ENCODE assay signal across 16 cellular contexts in genomic region chr5:195401-196160, GRCh38. TPM values are rescaled to one million over a fixed set of nuclear protein-coding genes. Genes with fewer than 3 reads are reported as not detected.
DNase-seq lines count a peak whose midpoint lies in the region; ATAC-seq and TF ChIP-seq lines count a peak whose summit lies in the region.
"Had no signal": no experiment of that assay in that cellular context is flagged by ENCODE, and none has a peak within 500 bp of the region (broad histone marks: within the 10 kb centered on the region; RNA-seq: fewer than 3 reads in every experiment).

No MANE protein-coding gene starts in this region.

- peaks cover 11% of the 10 kb centered on the region for H3K27me3 ChIP-seq in AG04450 (ENCODE audit: control insufficient read depth, insufficient read depth, low read length)
- no peaks in the 10 kb centered on the region for H3K27me3 ChIP-seq in SK-N-SH (ENCODE audit: insufficient read depth)
- H3K27me3 ChIP-seq: thyroid gland had no signal

- TF ChIP-seq CTCF in AG04450 (IDR thresholded peaks at IDR 0.05; ENCODE audit: low read depth, low read length) (peak; percentile 17; the same call in 1 of the 2 replicates), HFFc6 (IDR thresholded peaks at IDR 0.05) (peak; percentile 38; the same call in 1 of the 2 replicates), chondrocyte (IDR thresholded peaks at IDR 0.05) (peak; percentile 17), neural crest cell (conservative IDR thresholded peaks at IDR 0.05) (no peak), SK-N-SH (IDR thresholded peaks at IDR 0.05) (no peak)

- WGBS in SK-N-SH (ENCODE audit: low lambda C conversion rate): 83% methylated on average over 31 of the region's 33 CpGs

- no peak overlapping the region for H3K27ac Mint-ChIP-seq in HFFc6
- H3K27ac Mint-ChIP-seq in chondrocyte (ENCODE audit: unreplicated experiment): no peak overlapping the region
- peak overlapping the region; percentile 71 for H3K27ac Mint-ChIP-seq in neural crest cell (ENCODE audit: unreplicated experiment)
- H3K27ac Mint-ChIP-seq in activated CD4-positive, alpha-beta memory T cell treated with anti-CD3 and anti-CD28 coated beads, Interleukin-2, amount 10 ng/mL, durations not matched to agents 7 days and 5 days: no peak overlapping the region
- H3K27ac Mint-ChIP-seq: activated T-cell treated with anti-CD3 and anti-CD28 coated beads, Interleukin-2, amount 50 U/mL, for 72 hours had no signal

- H3K4me1 ChIP-seq in SK-N-SH (ENCODE audit: control insufficient read depth in 1 of 2, insufficient read depth in 2 of 2, low read depth in 1 of 2, low read length in 1 of 2): no peaks in the 10 kb centered on the region; a peak in 1 of 4 replicates

- no peak overlapping the region for H3K4me3 Mint-ChIP-seq in HFFc6
- no peak overlapping the region for H3K4me3 Mint-ChIP-seq in chondrocyte (ENCODE audit: unreplicated experiment)
- no peak overlapping the region for H3K4me3 Mint-ChIP-seq in neural crest cell
- no peak overlapping the region for H3K4me3 Mint-ChIP-seq in activated CD4-positive, alpha-beta memory T cell treated with anti-CD3 and anti-CD28 coated beads, Interleukin-2, amount 10 ng/mL, durations not matched to agents 7 days and 5 days
- H3K4me3 Mint-ChIP-seq: activated T-cell treated with anti-CD3 and anti-CD28 coated beads, Interleukin-2, amount 50 U/mL, for 72 hours had no signal

- no peak for TF ChIP-seq EP300 in SK-N-SH (IDR thresholded peaks at IDR 0.05; ENCODE audit: borderline replicate concordance in 1 of 2, low read depth in 1 of 2, low read length in 1 of 2)

- TF ChIP-seq RAD21 in SK-N-SH (IDR thresholded peaks at IDR 0.05; ENCODE audit: low read length): no peak

- H3K79me2 ChIP-seq in SK-N-SH (ENCODE audit: insufficient read depth): no peaks in the 10 kb centered on the region

- no peaks in the 10 kb centered on the region for H3K9me3 Mint-ChIP-seq in HFFc6
- no peaks in the 10 kb centered on the region for H3K9me3 Mint-ChIP-seq in chondrocyte (ENCODE audit: low read depth)
- no peaks in the 10 kb centered on the region for H3K9me3 Mint-ChIP-seq in neural crest cell
- no peaks in the 10 kb centered on the region for H3K9me3 Mint-ChIP-seq in activated CD4-positive, alpha-beta memory T cell treated with anti-CD3 and anti-CD28 coated beads, Interleukin-2, amount 10 ng/mL, durations not matched to agents 7 days and 5 days
- H3K9me3 Mint-ChIP-seq: activated T-cell treated with anti-CD3 and anti-CD28 coated beads, Interleukin-2, amount 50 U/mL, for 72 hours had no signal

- no peak overlapping the region for H3K4me2 ChIP-seq in SK-N-SH

- peaks cover 6% of the 10 kb centered on the region for H3K27me3 Mint-ChIP-seq in HFFc6 (ENCODE audit: insufficient read depth)
- H3K27me3 Mint-ChIP-seq in chondrocyte (ENCODE audit: low read depth): no peaks in the 10 kb centered on the region
- H3K27me3 Mint-ChIP-seq in neural crest cell (ENCODE audit: low read depth): no peaks in the 10 kb centered on the region
- no peaks in the 10 kb centered on the region for H3K27me3 Mint-ChIP-seq in activated CD4-positive, alpha-beta memory T cell treated with anti-CD3 and anti-CD28 coated beads, Interleukin-2, amount 10 ng/mL, durations not matched to agents 7 days and 5 days

- POLR2A ChIA-PET in AG04450 (lab: Yijun Ruan, JAX) (no interaction called here), SK-N-SH (lab: Yijun Ruan, JAX) (no interaction called here)
- POLR2A ChIA-PET in activated CD4-positive, alpha-beta memory T cell treated with anti-CD3 and anti-CD28 coated beads, Interleukin-2, amount 10 ng/mL, durations not matched to agents 7 days and 5 days (lab: Charles Lee): no interaction called here

- H3K36me3 ChIP-seq in SK-N-SH (replicated peaks in 1 of 2; ENCODE audit: control insufficient read depth in 1 of 2, insufficient read depth in 2 of 2, low read length in 1 of 2): peaks cover 0 to 3% of the 10 kb centered on the region in 2 experiments
- H3K36me3 ChIP-seq: thyroid gland had no signal

- H3K27ac ChIP-seq in AG04450 (ENCODE audit: low read depth, low read length) (no peak overlapping the region), SK-N-SH (ENCODE audit: low read depth in 2 of 2, low read length in 1 of 2) (no peak overlapping the region)
- H3K27ac ChIP-seq: thyroid gland had no signal

- H3K9me3 ChIP-seq in AG04450 (ENCODE audit: control insufficient read depth, insufficient read depth, low read length) (peaks cover 6% of the 10 kb centered on the region; the same call in 1 of the 2 replicates), SK-N-SH (no peaks in the 10 kb centered on the region)
- H3K9me3 ChIP-seq: thyroid gland had no signal

- no peaks in the 10 kb centered on the region for H3F3A ChIP-seq in SK-N-SH (replicated peaks; ENCODE audit: insufficient read depth)

- H3K36me3 Mint-ChIP-seq in HFFc6 (ENCODE audit: low read depth) (no peaks in the 10 kb centered on the region), chondrocyte (ENCODE audit: low read depth) (peaks cover 2% of the 10 kb centered on the region), neural crest cell (ENCODE audit: low read depth) (no peaks in the 10 kb centered on the region)
- no peaks in the 10 kb centered on the region for H3K36me3 Mint-ChIP-seq in activated CD4-positive, alpha-beta memory T cell treated with anti-CD3 and anti-CD28 coated beads, Interleukin-2, amount 10 ng/mL, durations not matched to agents 7 days and 5 days (ENCODE audit: low read depth)

- H3K4me1 Mint-ChIP-seq in HFFc6 (ENCODE audit: low read depth) (no peaks in the 10 kb centered on the region), chondrocyte (ENCODE audit: low read depth) (no peaks in the 10 kb centered on the region), neural crest cell (peaks cover 9% of the 10 kb centered on the region)
- no peaks in the 10 kb centered on the region for H3K4me1 Mint-ChIP-seq in activated CD4-positive, alpha-beta memory T cell treated with anti-CD3 and anti-CD28 coated beads, Interleukin-2, amount 10 ng/mL, durations not matched to agents 7 days and 5 days

- no peak overlapping the region for H3K9ac ChIP-seq in SK-N-SH

- H3K4me3 ChIP-seq in AG04450 (ENCODE audit: low read depth, low read length) (no peak overlapping the region), SK-N-SH (ENCODE audit: low read depth in 2 of 2, low read length in 1 of 2) (no peak overlapping the region)
- H3K4me3 ChIP-seq: thyroid gland had no signal

- H3K9me2 ChIP-seq in SK-N-SH: no peaks in the 10 kb centered on the region

- ATAC-seq in GM19023 (IDR thresholded peaks at IDR 0.05; ENCODE audit: unreplicated experiment): no peak
- ATAC-seq: activated T-cell treated with anti-CD3 and anti-CD28 coated beads, Interleukin-2, amount 50 U/mL, for 72 hours had no signal

- no peak for DNase-seq in AG04450 (ENCODE audit: low read depth, low spot score)
- DNase-seq in HFFc6: no peak
- peak; percentile 77 for DNase-seq in chondrocyte (ENCODE audit: low spot score)
- no peak for DNase-seq in neural crest cell (ENCODE audit: low read depth, low spot score)
- no peak for DNase-seq in SK-N-SH
- no peak for DNase-seq in GM03348 (ENCODE audit: low spot score)
- DNase-seq in activated CD4-positive, alpha-beta memory T cell treated with anti-CD3 and anti-CD28 coated beads, Interleukin-2, amount 10 ng/mL, durations not matched to agents 7 days and 5 days: no peak
- DNase-seq: activated T-cell treated with anti-CD3 and anti-CD28 coated beads, Interleukin-2, amount 50 U/mL, for 72 hours; Calu3; SHP77; stimulated activated CD4-positive, alpha-beta T cell treated with anti-CD3 and anti-CD28 coated beads, Interleukin-1b, Interleukin-23, amount 100 ng/mL, for 48 hours; T-helper 9 cell; thyroid gland had no signal

- no peak overlapping the region for H2AFZ ChIP-seq in SK-N-SH (ENCODE audit: low read depth)

- CTCF ChIA-PET in AG04450 (lab: Charles Lee): no interaction called here
- CTCF ChIA-PET in SK-N-SH (lab: Yijun Ruan, JAX): interaction anchor here (1.0 to 1.3 kb wide), 2 partner anchors 43 to 235 kb away, joined by 3 read pairs; no protein-coding TSS in a partner anchor
- CTCF ChIA-PET in activated CD4-positive, alpha-beta memory T cell treated with anti-CD3 and anti-CD28 coated beads, Interleukin-2, amount 10 ng/mL, durations not matched to agents 7 days and 5 days (lab: Charles Lee): no interaction called here

- H4K20me1 ChIP-seq in SK-N-SH (ENCODE audit: insufficient read depth): 0 out of 2 replicates have a peak, but pooled peaks cover 5% of the 10 kb centered on the region

TF ChIP-seq in SK-N-SH, 30 proteins besides CTCF, POLR2A, EP300 and RAD21:
- TF ChIP-seq CHD2 (IDR thresholded peaks at IDR 0.05; ENCODE audit: low read length, partially characterized antibody): no peak
TF ChIP-seq in SK-N-SH: peak in this region for 0.

RNA-seq across cellular contexts. Expression of gene LRRC14B, which starts 4.3 kb away (rescaled TPM):
- polyA plus RNA-seq in AG04450 (2011; rRNA removed) (not detected in 2 replicates), SK-N-SH (2012; rRNA removed) (not detected in 2 replicates)
- polyA minus RNA-seq in AG04450 (2011; rRNA and poly(A)+ RNA removed): not detected in 2 replicates
- total RNA-seq in HFFc6 (2021; fragmentation: NEBNext Ultra II Directional; extraction: Animal tissue kit (Norgen Biotek cat#: 25700)): not detected
- total RNA-seq in chondrocyte (not detected in 3 replicates), neural crest cell (not detected in 2 replicates)
- polyA plus RNA-seq in SK-N-SH (2012; cell fraction: cytosol; rRNA removed): not detected in 2 replicates
- not detected in 2 replicates for polyA plus RNA-seq in SK-N-SH (2012; cell fraction: nucleus; rRNA removed)
- not detected for total RNA-seq in activated CD4-positive, alpha-beta memory T cell treated with anti-CD3 and anti-CD28 coated beads, Interleukin-2, amount 10 ng/mL, durations not matched to agents 7 days and 5 days
- total RNA-seq: activated T-cell treated with anti-CD3 and anti-CD28 coated beads, Interleukin-2, amount 50 U/mL, for 72 hours; Calu3; thyroid gland had no signal
- polyA plus RNA-seq: adipose tissue, keratinocyte had no signal

RNA-seq across cellular contexts. Expression of gene CCDC127, which starts 22.4 kb away (rescaled TPM):
- polyA plus RNA-seq in AG04450 (2011; rRNA removed) (6.3 and 6.6 TPM in 2 replicates), SK-N-SH (2012; rRNA removed) (3.7 and 3.9 TPM in 2 replicates)
- 6.9 and 7.6 TPM in 2 replicates for polyA minus RNA-seq in AG04450 (2011; rRNA and poly(A)+ RNA removed)
- total RNA-seq in HFFc6 (2021; fragmentation: NEBNext Ultra II Directional; extraction: Animal tissue kit (Norgen Biotek cat#: 25700)): 1 to 10 TPM; 4.5 to 6.6 (median 6.2) TPM
- total RNA-seq in chondrocyte (8.0 to 10.4 TPM (median 9.6 TPM) in 3 replicates), neural crest cell (11.3 and 11.9 TPM in 2 replicates)
- 3.7 and 3.9 TPM in 2 replicates for polyA plus RNA-seq in SK-N-SH (2012; cell fraction: cytosol; rRNA removed)
- 3.1 TPM in 2 replicates for polyA plus RNA-seq in SK-N-SH (2012; cell fraction: nucleus; rRNA removed)
- total RNA-seq in activated CD4-positive, alpha-beta memory T cell treated with anti-CD3 and anti-CD28 coated beads, Interleukin-2, amount 10 ng/mL, durations not matched to agents 7 days and 5 days: 1 to 10 TPM; 5.6 to 6.5 TPM

RNA-seq across cellular contexts. Expression of gene SDHA, which starts 22.5 kb away (rescaled TPM):
- polyA plus RNA-seq in AG04450 (2011; rRNA removed) (116 and 122 TPM in 2 replicates), SK-N-SH (2012; rRNA removed) (95.7 and 106 TPM in 2 replicates)
- 148 and 208 TPM in 2 replicates for polyA minus RNA-seq in AG04450 (2011; rRNA and poly(A)+ RNA removed)
- 100 to 1,000 TPM in 4 of 6 experiments, 10 to 100 TPM in 2; 92.5 to 114 (median 109) TPM for total RNA-seq in HFFc6 (2021; fragmentation: NEBNext Ultra II Directional; extraction: Animal tissue kit (Norgen Biotek cat#: 25700))
- total RNA-seq in chondrocyte (79.7 to 95.5 TPM (median 81.5 TPM) in 3 replicates), neural crest cell (106 and 108 TPM in 2 replicates)
- polyA plus RNA-seq in SK-N-SH (2012; cell fraction: cytosol; rRNA removed): 70.6 and 86.5 TPM in 2 replicates
- 76.6 and 77.1 TPM in 2 replicates for polyA plus RNA-seq in SK-N-SH (2012; cell fraction: nucleus; rRNA removed)
- total RNA-seq in activated CD4-positive, alpha-beta memory T cell treated with anti-CD3 and anti-CD28 coated beads, Interleukin-2, amount 10 ng/mL, durations not matched to agents 7 days and 5 days: 100 to 1,000 TPM; 144 to 150 TPM

Comparison
In these comparisons a context has a peak if more than half of its experiments do, and no peak if none do; other contexts are left out.
1. CTCF ChIP-seq: peak in AG04450 (single experiment), HFFc6 (single experiment) and chondrocyte (single experiment); none in neural crest cell (single experiment) and SK-N-SH (single experiment).